Comparison of ENCODE assay signal across 14 cellular contexts in genomic region chr11:7889985-7890384, GRCh38. TPM values are rescaled to one million over a fixed set of nuclear protein-coding genes. Genes with fewer than 3 reads are reported as not detected.
A peak's percentile ranks its signal among the peaks of the same experiment; 100 is the strongest.
DNase-seq lines count a peak whose midpoint lies in the region; ATAC-seq and TF ChIP-seq lines count a peak whose summit lies in the region.
"Had no signal": no experiment of that assay in that cellular context is flagged by ENCODE, and none has a peak within 500 bp of the region (broad histone marks: within the 10 kb centered on the region; RNA-seq: fewer than 3 reads in every experiment).

No MANE protein-coding gene starts in this region.

- peaks cover 7% of the 10 kb centered on the region for H3K4me1 Mint-ChIP-seq in stimulated activated effector memory CD8-positive, alpha-beta T cell treated with anti-CD3 and anti-CD28 coated beads, Interleukin-12 subunit alpha, Interleukin-12 subunit beta, amount 100 ng/mL, for 72 hours
- H3K4me1 Mint-ChIP-seq in Caco-2 (ENCODE audit: low read depth, unreplicated experiment): no peaks in the 10 kb centered on the region
- H3K4me1 Mint-ChIP-seq in naive thymus-derived CD8-positive, alpha-beta T cell: peaks cover 1 to 16% (median 6%) of the 10 kb centered on the region in 4 donors

- DNase-seq in SK-N-MC (ENCODE audit: low read depth, low spot score): no peak
- DNase-seq in stimulated activated effector memory CD8-positive, alpha-beta T cell treated with anti-CD3 and anti-CD28 coated beads, Interleukin-12 subunit alpha, Interleukin-12 subunit beta, amount 100 ng/mL, for 72 hours (ENCODE audit: low spot score in 2 of 2): no peak
- no peak for DNase-seq in Caco-2
- no peak for DNase-seq in naive thymus-derived CD8-positive, alpha-beta T cell
- DNase-seq: amniotic stem cell, midbrain, NCI-H1092 treated with DMSO at 0.1 percent for 48 hours, NCI-H510A had no signal

- H3K27me3 ChIP-seq in Caco-2 (replicated peaks; ENCODE audit: control insufficient read depth, insufficient read depth, low read length): no peaks in the 10 kb centered on the region

- no peaks in the 10 kb centered on the region for H3K36me3 ChIP-seq in SK-N-MC (ENCODE audit: insufficient read depth, low read length)
- H3K36me3 ChIP-seq in Caco-2 (ENCODE audit: control insufficient read depth, insufficient read depth, low read length): no peaks in the 10 kb centered on the region
- H3K36me3 ChIP-seq: thoracic aorta had no signal

- H3K4me3 Mint-ChIP-seq in stimulated activated effector memory CD8-positive, alpha-beta T cell treated with anti-CD3 and anti-CD28 coated beads, Interleukin-12 subunit alpha, Interleukin-12 subunit beta, amount 100 ng/mL, for 72 hours: no peak overlapping the region
- no peak overlapping the region for H3K4me3 Mint-ChIP-seq in Caco-2 (ENCODE audit: unreplicated experiment)
- no peak overlapping the region for H3K4me3 Mint-ChIP-seq in naive thymus-derived CD8-positive, alpha-beta T cell

- no peaks in the 10 kb centered on the region for H3K9me3 Mint-ChIP-seq in stimulated activated effector memory CD8-positive, alpha-beta T cell treated with anti-CD3 and anti-CD28 coated beads, Interleukin-12 subunit alpha, Interleukin-12 subunit beta, amount 100 ng/mL, for 72 hours
- no peaks in the 10 kb centered on the region for H3K9me3 Mint-ChIP-seq in Caco-2 (ENCODE audit: unreplicated experiment)
- no peaks in the 10 kb centered on the region for H3K9me3 Mint-ChIP-seq in naive thymus-derived CD8-positive, alpha-beta T cell

- H3K27ac ChIP-seq in SK-N-MC: peak overlapping the region; percentile 84; the same call in 1 of the 2 replicates
- H3K27ac ChIP-seq: thoracic aorta, VCaP had no signal

- peak overlapping the region; percentile 66 for H3K4me3 ChIP-seq in SK-N-MC
- no peak overlapping the region for H3K4me3 ChIP-seq in Caco-2 (ENCODE audit: low read depth, low read length)
- H3K4me3 ChIP-seq: thoracic aorta had no signal

- H3K9ac ChIP-seq in SK-N-MC (ENCODE audit: insufficient read length): peak overlapping the region; percentile 59

- no TSS peak for BruUV-seq in Caco-2 (replicated peaks; lab: Mats Ljungman, UMichigan)

- POLR2A ChIA-PET in Caco-2 (lab: Charles Lee): no interaction called here
- POLR2A ChIA-PET in naive thymus-derived CD8-positive, alpha-beta T cell (lab: Charles Lee): no interaction called here

- ATAC-seq in GM18517 (IDR thresholded peaks at IDR 0.05; ENCODE audit: unreplicated experiment) (peak; percentile 37), HG02884 (IDR thresholded peaks at IDR 0.05; ENCODE audit: unreplicated experiment) (peak; percentile 52), HG03439 (IDR thresholded peaks at IDR 0.05; ENCODE audit: unreplicated experiment) (no peak)
- ATAC-seq in stimulated activated effector memory CD8-positive, alpha-beta T cell treated with anti-CD3 and anti-CD28 coated beads, Interleukin-12 subunit alpha, Interleukin-12 subunit beta, amount 100 ng/mL, for 72 hours: peak; percentile 51
- ATAC-seq in naive thymus-derived CD8-positive, alpha-beta T cell: no peak

- CTCF ChIA-PET in Caco-2 (lab: Charles Lee): interaction anchor here (1.6 kb wide), 1 partner anchor 97 kb away, joined by 8 read pairs; the partner anchor contains the start of gene EIF3F

- peaks cover 9% of the 10 kb centered on the region; the same call in 1 of the 2 replicates for H3K4me1 ChIP-seq in Caco-2

- intact Hi-C loops in Caco-2 (cut with micrococcal nuclease; ENCODE audit: unreplicated experiment): no loop called here

- H3K9me3 ChIP-seq in SK-N-MC (ENCODE audit: low read depth, low read length) (no peaks in the 10 kb centered on the region), Caco-2 (no peaks in the 10 kb centered on the region)
- H3K9me3 ChIP-seq: thoracic aorta had no signal

- H3K27ac Mint-ChIP-seq in stimulated activated effector memory CD8-positive, alpha-beta T cell treated with anti-CD3 and anti-CD28 coated beads, Interleukin-12 subunit alpha, Interleukin-12 subunit beta, amount 100 ng/mL, for 72 hours: no peak overlapping the region
- H3K27ac Mint-ChIP-seq in Caco-2 (ENCODE audit: unreplicated experiment): no peak overlapping the region
- peak overlapping the region in 1 of 10 donors; percentile 61 for H3K27ac Mint-ChIP-seq in naive thymus-derived CD8-positive, alpha-beta T cell

- no peak for TF ChIP-seq CTCF in Caco-2 (IDR thresholded peaks at IDR 0.05; ENCODE audit: insufficient read depth in 1 of 2, low read depth in 1 of 2, low read length in 1 of 2, severe bottlenecking in 1 of 2, unreplicated experiment in 1 of 2)

- H3K36me3 Mint-ChIP-seq in stimulated activated effector memory CD8-positive, alpha-beta T cell treated with anti-CD3 and anti-CD28 coated beads, Interleukin-12 subunit alpha, Interleukin-12 subunit beta, amount 100 ng/mL, for 72 hours: no peaks in the 10 kb centered on the region
- no peaks in the 10 kb centered on the region for H3K36me3 Mint-ChIP-seq in Caco-2 (ENCODE audit: insufficient read depth, unreplicated experiment)
- no peaks in the 10 kb centered on the region for H3K36me3 Mint-ChIP-seq in naive thymus-derived CD8-positive, alpha-beta T cell

- H3K27me3 Mint-ChIP-seq in Caco-2 (ENCODE audit: insufficient read depth, unreplicated experiment): peaks cover 3% of the 10 kb centered on the region
- peaks cover 1 to 10% (median 2%) of the 10 kb centered on the region in 5 donors for H3K27me3 Mint-ChIP-seq in naive thymus-derived CD8-positive, alpha-beta T cell

RNA-seq across cellular contexts. Expression of gene OR10A6, which starts 41.1 kb away (rescaled TPM):
- total RNA-seq in Caco-2 (2022): not detected in 2 replicates
- not detected for total RNA-seq in naive thymus-derived CD8-positive, alpha-beta T cell
- polyA plus RNA-seq in naive thymus-derived CD8-positive, alpha-beta T cell: not detected
- total RNA-seq: thoracic aorta had no signal

RNA-seq across cellular contexts. Expression of gene OR10A3, which starts 51.5 kb away (rescaled TPM):
- total RNA-seq in Caco-2 (2022): not detected in 2 replicates
- total RNA-seq in naive thymus-derived CD8-positive, alpha-beta T cell: not detected
- not detected for polyA plus RNA-seq in naive thymus-derived CD8-positive, alpha-beta T cell
- total RNA-seq: HT1080, thoracic aorta had no signal

RNA-seq across cellular contexts. Expression of gene OR5P3, which starts 59.3 kb away (rescaled TPM):
- total RNA-seq in Caco-2 (2022): not detected in 2 replicates
- not detected for total RNA-seq in naive thymus-derived CD8-positive, alpha-beta T cell
- polyA plus RNA-seq in naive thymus-derived CD8-positive, alpha-beta T cell: not detected
- total RNA-seq: HT1080 had no signal

Comparison
In these comparisons a context has a peak if more than half of its experiments do, and no peak if none do; other contexts are left out.
1. ATAC-seq: peak in GM18517 (single experiment), HG02884 (single experiment) and stimulated activated effector memory CD8-positive, alpha-beta T cell treated with anti-CD3 and anti-CD28 coated beads, Interleukin-12 subunit alpha, Interleukin-12 subunit beta, amount 100 ng/mL, for 72 hours (single experiment); none in HG03439 (single experiment) and naive thymus-derived CD8-positive, alpha-beta T cell (0 of 2).